ENCODE assay signal across 10 cellular contexts in the genomic region with DNA sequence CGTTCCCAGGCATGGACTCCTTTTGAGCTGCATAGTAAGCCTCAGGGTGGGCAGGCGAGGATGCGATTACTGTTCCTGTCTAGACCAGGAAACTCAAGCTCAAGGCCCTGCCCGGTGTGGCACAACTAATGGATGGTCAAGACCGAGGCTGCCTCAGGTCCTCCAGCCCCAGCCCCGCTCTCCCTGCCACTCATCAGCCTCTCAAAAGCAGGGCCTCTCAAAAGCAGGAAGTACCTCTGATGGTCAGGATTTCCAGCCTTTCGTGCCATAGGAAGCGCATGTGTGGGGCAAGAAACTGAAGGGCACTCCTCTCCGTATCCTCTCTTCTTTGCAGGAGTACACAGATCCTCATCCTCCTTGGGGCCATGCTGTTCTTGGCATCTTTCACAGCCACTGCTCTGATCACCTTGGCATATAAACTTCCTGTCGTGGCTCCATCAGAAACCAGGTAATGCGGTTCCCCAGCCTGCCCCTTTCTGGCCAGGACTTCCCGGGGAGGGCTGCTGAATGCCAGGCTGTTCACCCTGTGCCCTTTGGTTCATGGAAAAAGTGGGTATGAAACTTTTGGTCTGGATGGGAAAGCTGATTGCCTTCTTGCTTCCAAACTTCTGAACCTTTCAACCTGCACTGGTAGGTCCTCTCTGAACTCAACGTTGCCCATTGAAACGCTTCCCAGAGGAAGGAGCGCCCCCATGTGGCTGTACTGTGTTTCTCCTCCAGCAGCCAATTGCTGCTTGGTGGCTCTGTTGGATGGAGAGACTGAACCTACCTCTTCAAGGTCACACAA.
A peak's percentile ranks its signal among the peaks of the same experiment; 100 is the strongest.
DNase-seq lines count a peak whose midpoint lies in the region; ATAC-seq and TF ChIP-seq lines count a peak whose summit lies in the region.
"Had no signal": no experiment of that assay in that cellular context is flagged by ENCODE, and none has a peak within 500 bp of the region (broad histone marks: within the 10 kb centered on the region; RNA-seq: fewer than 3 reads in every experiment).

No MANE protein-coding gene starts in this region.

- no peaks in the 10 kb centered on the region for H3K9me3 Mint-ChIP-seq in activated CD4-positive, alpha-beta memory T cell treated with anti-CD3 and anti-CD28 coated beads for 36 hours
- H3K9me3 Mint-ChIP-seq in nephron, result no peaks in the 10 kb centered on the region
- H3K9me3 Mint-ChIP-seq: activated naive CD4-positive, alpha-beta T cell treated with anti-CD3 and anti-CD28 coated beads, Interleukin-2, amount 50 U/mL, for 24 hours; stimulated activated naive CD8-positive, alpha-beta T cell treated with anti-CD3 and anti-CD28 coated beads, Interleukin-15, Interleukin-2, amounts not matched to agents 100 ng/mL and 50 ng/mL, for 24 hours had no signal

- no peaks in the 10 kb centered on the region for H3K27me3 ChIP-seq in fibroblast of lung (ENCODE audit: control insufficient read depth, insufficient read depth, low read length)

- H4K20me1 ChIP-seq in fibroblast of lung (ENCODE audit: control insufficient read depth, extremely low read depth, insufficient read depth, low read length), result no peaks in the 10 kb centered on the region

- H2AFZ ChIP-seq in fibroblast of lung (ENCODE audit: low read length), result no peak overlapping the region

- H3K27me3 Mint-ChIP-seq in activated CD4-positive, alpha-beta memory T cell treated with anti-CD3 and anti-CD28 coated beads for 36 hours, result peaks cover 9% of the 10 kb centered on the region
- H3K27me3 Mint-ChIP-seq in nephron (ENCODE audit: low read depth), result peaks cover 6% of the 10 kb centered on the region

- TF ChIP-seq CTCF in HEK293 (tag by site-specific recombination; IDR thresholded peaks at IDR 0.05) (peak; percentile 79), fibroblast of lung (conservative IDR thresholded peaks at IDR 0.05 in 1 of 2, IDR thresholded peaks at IDR 0.05 in 1 of 2; ENCODE audit: low read depth in 1 of 2, low read length in 2 of 2) (peak; percentile 67 to 95), nephron (IDR thresholded peaks at IDR 0.05; ENCODE audit: unreplicated experiment in 3 of 3) (peak; percentile 70 to 86 (median 72))

- CTCF ChIA-PET in HEK293 (lab: Yijun Ruan, JAX), result interaction anchor here (0.6 to 4.8 kb wide), 13 partner anchors 8 to 288 kb away, joined by 3 to 57 read pairs (median 4); no protein-coding TSS in a partner anchor
- CTCF ChIA-PET in activated CD4-positive, alpha-beta memory T cell treated with anti-CD3 and anti-CD28 coated beads for 36 hours (lab: Charles Lee), result interaction anchor here (1.2 to 5.7 kb wide), 4 partner anchors 14 to 289 kb away, joined by 5 to 38 read pairs (median 6); no protein-coding TSS in a partner anchor

- DNase-seq in GM03348 (ENCODE audit: low spot score) (peak; percentile 46), NCI-H345 (lab: John Stamatoyannopoulos, UW) (peak; percentile 59), fibroblast of lung (ENCODE audit: low read depth in 2 of 2) (peak; percentile 54 to 73)
- DNase-seq in activated CD4-positive, alpha-beta memory T cell treated with anti-CD3 and anti-CD28 coated beads for 36 hours, result peak; percentile 82

- H3K4me2 ChIP-seq in fibroblast of lung (ENCODE audit: extremely low read depth, insufficient read depth, low read length), result no peak overlapping the region

- no peaks in the 10 kb centered on the region for H3K79me2 ChIP-seq in fibroblast of lung (ENCODE audit: control insufficient read depth, insufficient read depth, low read length)

- POLR2A ChIA-PET in HEK293 (lab: Yijun Ruan, JAX), result no interaction called here
- POLR2A ChIA-PET in activated CD4-positive, alpha-beta memory T cell treated with anti-CD3 and anti-CD28 coated beads for 36 hours (lab: Charles Lee), result no interaction called here

- H3K4me1 ChIP-seq in HEK293 (ENCODE audit: control insufficient read depth, insufficient read depth, low read length) (peaks cover 23% of the 10 kb centered on the region), fibroblast of lung (ENCODE audit: control insufficient read depth, extremely low read depth, insufficient read depth, low read length) (no peaks in the 10 kb centered on the region)

- intact Hi-C loops in activated CD4-positive, alpha-beta memory T cell treated with anti-CD3 and anti-CD28 coated beads for 36 hours (cut with micrococcal nuclease), result loop anchor here (1.0 kb wide), 1 partner anchor 276 kb away; no protein-coding TSS in a partner anchor

- no peak overlapping the region for H3K4me3 Mint-ChIP-seq in activated CD4-positive, alpha-beta memory T cell treated with anti-CD3 and anti-CD28 coated beads for 36 hours
- no peak overlapping the region for H3K4me3 Mint-ChIP-seq in nephron
- H3K4me3 Mint-ChIP-seq: activated naive CD4-positive, alpha-beta T cell treated with anti-CD3 and anti-CD28 coated beads, Interleukin-2, amount 50 U/mL, for 24 hours; stimulated activated naive CD8-positive, alpha-beta T cell treated with anti-CD3 and anti-CD28 coated beads, Interleukin-15, Interleukin-2, amounts not matched to agents 100 ng/mL and 50 ng/mL, for 24 hours had no signal

- H3K36me3 ChIP-seq in HEK293 (ENCODE audit: control insufficient read depth in 2 of 2, insufficient read depth in 1 of 2, low read length in 2 of 2) (no peaks in the 10 kb centered on the region), fibroblast of lung (ENCODE audit: control insufficient read depth, insufficient read depth, low read length) (no peaks in the 10 kb centered on the region)

- H3K9me3 ChIP-seq in HEK293 (ENCODE audit: control insufficient read depth, insufficient read depth, low read depth, low read length) (no peaks in the 10 kb centered on the region), fibroblast of lung (ENCODE audit: control insufficient read depth, insufficient read depth, low read depth, low read length) (no peaks in the 10 kb centered on the region)

- no peak for ATAC-seq in HG03097 (IDR thresholded peaks at IDR 0.05; ENCODE audit: low FRiP score, unreplicated experiment)
- ATAC-seq in GM21825 (IDR thresholded peaks at IDR 0.05; ENCODE audit: unreplicated experiment), result no peak

- H3K27ac Mint-ChIP-seq in activated CD4-positive, alpha-beta memory T cell treated with anti-CD3 and anti-CD28 coated beads for 36 hours, result no peak overlapping the region
- H3K27ac Mint-ChIP-seq in nephron, result peak overlapping the region in 1 of 3 experiments; percentile 27
- H3K27ac Mint-ChIP-seq: activated naive CD4-positive, alpha-beta T cell treated with anti-CD3 and anti-CD28 coated beads, Interleukin-2, amount 50 U/mL, for 24 hours; stimulated activated naive CD8-positive, alpha-beta T cell treated with anti-CD3 and anti-CD28 coated beads, Interleukin-15, Interleukin-2, amounts not matched to agents 100 ng/mL and 50 ng/mL, for 24 hours had no signal

- H3K27ac ChIP-seq in HEK293 (ENCODE audit: extremely low read depth, low read depth, low read length) (0 out of 2 replicates have a peak overlapping the region, but pooled peaks have one; percentile 11), fibroblast of lung (ENCODE audit: insufficient read depth, low read length) (no peak overlapping the region)

- H3K9ac ChIP-seq in fibroblast of lung (ENCODE audit: insufficient read depth, low read length), result no peak overlapping the region

- no peaks in the 10 kb centered on the region for H3K36me3 Mint-ChIP-seq in activated CD4-positive, alpha-beta memory T cell treated with anti-CD3 and anti-CD28 coated beads for 36 hours
- H3K36me3 Mint-ChIP-seq in nephron (ENCODE audit: low read depth), result no peaks in the 10 kb centered on the region
- H3K36me3 Mint-ChIP-seq: activated naive CD4-positive, alpha-beta T cell treated with anti-CD3 and anti-CD28 coated beads, Interleukin-2, amount 50 U/mL, for 24 hours had no signal

- H3K4me3 ChIP-seq in HEK293 (ENCODE audit: low read depth, low read length) (no peak overlapping the region), fibroblast of lung (replicated peaks in 1 of 4; ENCODE audit: control extremely low read depth in 1 of 4, insufficient read depth in 1 of 4, low read depth in 3 of 4, low read length in 4 of 4) (no peak overlapping the region)

- H3K4me1 Mint-ChIP-seq in activated CD4-positive, alpha-beta memory T cell treated with anti-CD3 and anti-CD28 coated beads for 36 hours (ENCODE audit: low read depth), result no peaks in the 10 kb centered on the region
- peaks cover 30% of the 10 kb centered on the region for H3K4me1 Mint-ChIP-seq in nephron
- H3K4me1 Mint-ChIP-seq: activated naive CD4-positive, alpha-beta T cell treated with anti-CD3 and anti-CD28 coated beads, Interleukin-2, amount 50 U/mL, for 24 hours had no signal

TF ChIP-seq in HEK293, 187 proteins besides CTCF, POLR2A, EP300 and RAD21:
- TF ChIP-seq ZNF621 (tag by site-specific recombination; IDR thresholded peaks at IDR 0.05) (no peak), ZNF654 (tag by site-specific recombination; IDR thresholded peaks at IDR 0.05; ENCODE audit: low read depth) (peak; percentile 93), ZNF121 (tag by site-specific recombination; IDR thresholded peaks at IDR 0.05) (no peak), ZNF146 (tag by site-specific recombination; IDR thresholded peaks at IDR 0.05) (no peak), GLI4 (tag by site-specific recombination; IDR thresholded peaks at IDR 0.05) (no peak), ZNF791 (tag by site-specific recombination; IDR thresholded peaks at IDR 0.05) (no peak), ZNF48 (tag by site-specific recombination; IDR thresholded peaks at IDR 0.05) (no peak), ZNF2 (tag by site-specific recombination; IDR thresholded peaks at IDR 0.05) (no peak), HOXD13 (CRISPR knock-in tag; IDR thresholded peaks at IDR 0.05; ENCODE audit: borderline replicate concordance) (no peak), ZNF548 (tag by site-specific recombination; IDR thresholded peaks at IDR 0.05) (no peak), ZSCAN30 (tag by site-specific recombination; IDR thresholded peaks at IDR 0.05) (0 out of 2 replicates have a peak, but pooled peaks have one; percentile 39), ZNF677 (tag by site-specific recombination; IDR thresholded peaks at IDR 0.05) (no peak), ZNF529 (tag by site-specific recombination; IDR thresholded peaks at IDR 0.05; ENCODE audit: insufficient replicate concordance) (no peak), ZFHX2 (tag by site-specific recombination; conservative IDR thresholded peaks at IDR 0.05) (no peak)
- TF ChIP-seq, protein P1, sequence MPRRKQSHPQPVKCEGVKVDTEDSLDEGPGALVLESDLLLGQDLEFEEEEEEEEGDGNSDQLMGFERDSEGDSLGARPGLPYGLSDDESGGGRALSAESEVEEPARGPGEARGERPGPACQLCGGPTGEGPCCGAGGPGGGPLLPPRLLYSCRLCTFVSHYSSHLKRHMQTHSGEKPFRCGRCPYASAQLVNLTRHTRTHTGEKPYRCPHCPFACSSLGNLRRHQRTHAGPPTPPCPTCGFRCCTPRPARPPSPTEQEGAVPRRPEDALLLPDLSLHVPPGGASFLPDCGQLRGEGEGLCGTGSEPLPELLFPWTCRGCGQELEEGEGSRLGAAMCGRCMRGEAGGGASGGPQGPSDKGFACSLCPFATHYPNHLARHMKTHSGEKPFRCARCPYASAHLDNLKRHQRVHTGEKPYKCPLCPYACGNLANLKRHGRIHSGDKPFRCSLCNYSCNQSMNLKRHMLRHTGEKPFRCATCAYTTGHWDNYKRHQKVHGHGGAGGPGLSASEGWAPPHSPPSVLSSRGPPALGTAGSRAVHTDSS (tag by site-specific recombination; IDR thresholded peaks at IDR 0.05), result no peak
